In the genomic region with DNA sequence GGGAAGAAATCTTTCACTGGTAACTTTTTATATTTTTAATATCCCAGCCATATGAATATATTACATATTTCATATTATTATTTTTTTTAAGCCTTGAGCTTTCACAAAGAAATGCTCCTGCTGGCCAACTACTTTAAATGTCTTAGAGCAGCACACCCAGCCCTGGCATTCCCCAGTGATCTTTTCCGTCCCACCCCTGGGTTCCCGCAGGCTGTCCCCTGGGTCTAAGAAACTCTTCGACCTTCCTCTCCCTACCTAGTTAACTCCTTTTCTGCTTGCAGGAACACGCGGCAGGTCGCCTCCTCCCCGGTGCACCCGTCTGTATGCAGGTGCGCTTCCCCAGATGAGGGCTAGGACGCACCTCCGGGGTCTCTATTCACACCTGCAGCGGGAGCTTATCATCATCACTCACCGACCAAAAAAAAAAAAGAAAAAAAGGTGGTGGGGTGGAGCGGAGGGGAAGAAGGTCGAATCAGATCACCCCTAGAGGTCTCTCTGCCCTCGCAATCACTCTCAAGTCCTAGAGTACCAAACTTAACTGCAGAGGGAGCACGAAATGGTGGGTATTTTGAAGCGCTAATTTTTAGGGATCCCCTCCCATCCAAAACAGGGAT, we compare ENCODE assay signal across 9 cellular contexts. TPM values are rescaled to one million over a fixed set of nuclear protein-coding genes. Genes with fewer than 3 reads are reported as not detected.
DNase-seq lines count a peak whose midpoint lies in the region; ATAC-seq and TF ChIP-seq lines count a peak whose summit lies in the region.
"Had no signal": no experiment of that assay in that cellular context is flagged by ENCODE, and none has a peak within 500 bp of the region (broad histone marks: within the 10 kb centered on the region; RNA-seq: fewer than 3 reads in every experiment).

No MANE protein-coding gene starts in this region.

- H3K4me1 ChIP-seq in upper lobe of right lung: peaks cover 8% of the 10 kb centered on the region

- CTCF ChIA-PET in WTC11 (lab: Charles Lee): interaction anchor here (0.6 to 1.7 kb wide), 26 partner anchors 9 to 468 kb away, joined by 3 to 11 read pairs (median 5); no protein-coding TSS in a partner anchor

- peaks cover 27% of the 10 kb centered on the region for H3K36me3 Mint-ChIP-seq in WTC11
- H3K36me3 Mint-ChIP-seq in natural killer cell: peaks cover 6% of the 10 kb centered on the region

- peak overlapping the region; percentile 77 for H3K4me3 ChIP-seq in AG10803 (ENCODE audit: low read length)
- H3K4me3 ChIP-seq in epithelial cell of proximal tubule (ENCODE audit: low read depth, low read length): peak overlapping the region; percentile 99
- H3K4me3 ChIP-seq in upper lobe of right lung: peak overlapping the region; percentile 96

- H3K9me3 Mint-ChIP-seq in WTC11: no peaks in the 10 kb centered on the region
- no peaks in the 10 kb centered on the region for H3K9me3 Mint-ChIP-seq in natural killer cell

- H3K36me3 ChIP-seq in upper lobe of right lung: peaks cover 6% of the 10 kb centered on the region

- peak; percentile 34 for ATAC-seq in GM18499 (IDR thresholded peaks at IDR 0.05; ENCODE audit: insufficient read depth, unreplicated experiment)
- peak; percentile 46 for ATAC-seq in HG02870 (IDR thresholded peaks at IDR 0.05; ENCODE audit: unreplicated experiment)
- ATAC-seq in WTC11: peak; percentile 43
- peak; percentile 65 to 83 (median 73) for ATAC-seq in natural killer cell
- ATAC-seq in upper lobe of right lung: peak; percentile 50

- peak overlapping the region; percentile 87 for H3K27ac ChIP-seq in upper lobe of right lung

- H3K4me1 Mint-ChIP-seq in WTC11: peaks cover 27% of the 10 kb centered on the region
- peaks cover 30 to 35% of the 10 kb centered on the region in 2 donors for H3K4me1 Mint-ChIP-seq in natural killer cell

- intact Hi-C loops in natural killer cell (cut with micrococcal nuclease) (loop anchor here (2.0 kb wide), 2 partner anchors 30 to 58 kb away; a partner anchor contains a TSS), upper lobe of right lung (cut with DNase I) (no loop called here)

- no peaks in the 10 kb centered on the region for H3K9me3 ChIP-seq in upper lobe of right lung

- POLR2A ChIA-PET in WTC11 (lab: Charles Lee): interaction anchor here (0.6 to 2.0 kb wide), 12 partner anchors 14 to 1254 kb away, joined by 3 to 5 read pairs (median 3); no protein-coding TSS in a partner anchor

- peak; percentile 38 for DNase-seq in AG10803 (ENCODE audit: low read depth)
- DNase-seq in NCI-H1694 (lab: John Stamatoyannopoulos, UW): peak; percentile 20
- peak; percentile 73 for DNase-seq in WTC11 (ENCODE audit: low spot score)
- DNase-seq in epithelial cell of proximal tubule (ENCODE audit: low read depth): no peak
- DNase-seq in natural killer cell: peak; percentile 22
- DNase-seq in upper lobe of right lung: no peak

- no peaks in the 10 kb centered on the region for H3K27me3 Mint-ChIP-seq in WTC11 (ENCODE audit: low read depth)
- no peaks in the 10 kb centered on the region for H3K27me3 Mint-ChIP-seq in natural killer cell (ENCODE audit: low read depth in 2 of 2)

- H3K4me3 Mint-ChIP-seq in WTC11: peak overlapping the region; percentile 89
- peak overlapping the region; percentile 92 for H3K4me3 Mint-ChIP-seq in natural killer cell

- TF ChIP-seq CTCF in AG10803 (conservative IDR thresholded peaks at IDR 0.05; ENCODE audit: low read length) (peak; percentile 39), WTC11 (IDR thresholded peaks at IDR 0.05) (no peak), epithelial cell of proximal tubule (conservative IDR thresholded peaks at IDR 0.05; ENCODE audit: low read depth, low read length) (no peak), natural killer cell (IDR thresholded peaks at IDR 0.05) (peak; percentile 27), upper lobe of right lung (IDR thresholded peaks at IDR 0.05) (no peak)

- H3K27me3 ChIP-seq in upper lobe of right lung: no peaks in the 10 kb centered on the region

- H3K27ac Mint-ChIP-seq in WTC11 (peak overlapping the region; percentile 96), natural killer cell (peak overlapping the region; percentile 89 to 90)

TF ChIP-seq in WTC11, 78 proteins besides CTCF, POLR2A, EP300 and RAD21:
- TF ChIP-seq ESRRA (CRISPR knock-in tag; IDR thresholded peaks at IDR 0.05; ENCODE audit: borderline replicate concordance) (no peak), MYBL2 (CRISPR knock-in tag; IDR thresholded peaks at IDR 0.05) (no peak), NR1H2 (CRISPR knock-in tag; IDR thresholded peaks at IDR 0.05) (no peak), ZNF671 (CRISPR knock-in tag; IDR thresholded peaks at IDR 0.05) (no peak), GTF2I (CRISPR knock-in tag; conservative IDR thresholded peaks at IDR 0.05) (no peak), MXD4 (CRISPR knock-in tag; IDR thresholded peaks at IDR 0.05; ENCODE audit: borderline replicate concordance) (no peak)
- TF ChIP-seq, protein P1, sequence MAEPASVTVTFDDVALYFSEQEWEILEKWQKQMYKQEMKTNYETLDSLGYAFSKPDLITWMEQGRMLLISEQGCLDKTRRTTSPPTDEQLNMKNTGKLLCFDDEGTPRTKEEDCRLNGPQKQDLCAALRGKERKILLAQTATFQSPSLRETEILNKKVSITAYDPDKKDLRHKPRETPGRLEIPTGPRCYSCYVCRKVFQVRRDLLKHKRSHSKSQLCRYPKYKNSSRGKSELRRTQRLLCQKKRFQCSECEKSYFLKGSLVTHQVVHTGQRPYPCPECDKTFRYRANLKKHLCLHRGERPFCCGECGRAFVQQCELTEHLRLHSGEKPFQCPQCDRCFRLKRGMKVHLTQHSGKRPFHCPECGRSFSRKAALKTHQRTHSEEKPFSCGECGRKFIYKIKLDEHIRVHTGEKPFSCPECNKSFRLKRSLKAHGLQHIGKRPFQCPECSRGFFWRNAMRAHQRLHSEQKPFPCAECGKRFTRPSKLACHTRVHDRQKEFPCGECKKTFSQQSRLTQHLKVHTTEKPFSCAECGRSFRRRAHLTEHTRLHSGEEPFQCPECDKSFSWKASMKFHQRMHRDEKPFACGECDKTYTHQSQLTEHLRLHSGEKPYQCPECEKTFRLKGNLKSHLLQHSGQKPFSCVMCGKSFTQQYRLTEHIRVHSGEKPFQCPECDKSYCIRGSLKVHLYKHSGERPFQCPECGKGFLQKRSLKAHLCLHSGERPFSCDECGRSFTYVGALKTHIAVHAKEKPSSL (CRISPR knock-in tag; conservative IDR thresholded peaks at IDR 0.05): no peak
- TF ChIP-seq, protein P2, sequence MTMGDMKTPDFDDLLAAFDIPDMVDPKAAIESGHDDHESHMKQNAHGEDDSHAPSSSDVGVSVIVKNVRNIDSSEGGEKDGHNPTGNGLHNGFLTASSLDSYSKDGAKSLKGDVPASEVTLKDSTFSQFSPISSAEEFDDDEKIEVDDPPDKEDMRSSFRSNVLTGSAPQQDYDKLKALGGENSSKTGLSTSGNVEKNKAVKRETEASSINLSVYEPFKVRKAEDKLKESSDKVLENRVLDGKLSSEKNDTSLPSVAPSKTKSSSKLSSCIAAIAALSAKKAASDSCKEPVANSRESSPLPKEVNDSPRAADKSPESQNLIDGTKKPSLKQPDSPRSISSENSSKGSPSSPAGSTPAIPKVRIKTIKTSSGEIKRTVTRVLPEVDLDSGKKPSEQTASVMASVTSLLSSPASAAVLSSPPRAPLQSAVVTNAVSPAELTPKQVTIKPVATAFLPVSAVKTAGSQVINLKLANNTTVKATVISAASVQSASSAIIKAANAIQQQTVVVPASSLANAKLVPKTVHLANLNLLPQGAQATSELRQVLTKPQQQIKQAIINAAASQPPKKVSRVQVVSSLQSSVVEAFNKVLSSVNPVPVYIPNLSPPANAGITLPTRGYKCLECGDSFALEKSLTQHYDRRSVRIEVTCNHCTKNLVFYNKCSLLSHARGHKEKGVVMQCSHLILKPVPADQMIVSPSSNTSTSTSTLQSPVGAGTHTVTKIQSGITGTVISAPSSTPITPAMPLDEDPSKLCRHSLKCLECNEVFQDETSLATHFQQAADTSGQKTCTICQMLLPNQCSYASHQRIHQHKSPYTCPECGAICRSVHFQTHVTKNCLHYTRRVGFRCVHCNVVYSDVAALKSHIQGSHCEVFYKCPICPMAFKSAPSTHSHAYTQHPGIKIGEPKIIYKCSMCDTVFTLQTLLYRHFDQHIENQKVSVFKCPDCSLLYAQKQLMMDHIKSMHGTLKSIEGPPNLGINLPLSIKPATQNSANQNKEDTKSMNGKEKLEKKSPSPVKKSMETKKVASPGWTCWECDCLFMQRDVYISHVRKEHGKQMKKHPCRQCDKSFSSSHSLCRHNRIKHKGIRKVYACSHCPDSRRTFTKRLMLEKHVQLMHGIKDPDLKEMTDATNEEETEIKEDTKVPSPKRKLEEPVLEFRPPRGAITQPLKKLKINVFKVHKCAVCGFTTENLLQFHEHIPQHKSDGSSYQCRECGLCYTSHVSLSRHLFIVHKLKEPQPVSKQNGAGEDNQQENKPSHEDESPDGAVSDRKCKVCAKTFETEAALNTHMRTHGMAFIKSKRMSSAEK (CRISPR knock-in tag; IDR thresholded peaks at IDR 0.05; ENCODE audit: borderline replicate concordance): no peak
- TF ChIP-seq, protein P3, sequence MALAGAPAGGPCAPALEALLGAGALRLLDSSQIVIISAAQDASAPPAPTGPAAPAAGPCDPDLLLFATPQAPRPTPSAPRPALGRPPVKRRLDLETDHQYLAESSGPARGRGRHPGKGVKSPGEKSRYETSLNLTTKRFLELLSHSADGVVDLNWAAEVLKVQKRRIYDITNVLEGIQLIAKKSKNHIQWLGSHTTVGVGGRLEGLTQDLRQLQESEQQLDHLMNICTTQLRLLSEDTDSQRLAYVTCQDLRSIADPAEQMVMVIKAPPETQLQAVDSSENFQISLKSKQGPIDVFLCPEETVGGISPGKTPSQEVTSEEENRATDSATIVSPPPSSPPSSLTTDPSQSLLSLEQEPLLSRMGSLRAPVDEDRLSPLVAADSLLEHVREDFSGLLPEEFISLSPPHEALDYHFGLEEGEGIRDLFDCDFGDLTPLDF (CRISPR knock-in tag; IDR thresholded peaks at IDR 0.05): no peak

RNA-seq across cellular contexts. Expression of a gene that starts 0.7 kb away (rescaled TPM):
- total RNA-seq in WTC11 (2021): 35.7 to 41.2 TPM (median 39.5 TPM) in 3 replicates
- 10.4 and 12.4 TPM in 2 replicates for total RNA-seq in epithelial cell of proximal tubule
- 10 to 100 TPM; 16.6 to 21.0 (median 20.3) TPM for total RNA-seq in natural killer cell
- total RNA-seq in upper lobe of right lung: 22.6 TPM

RNA-seq across cellular contexts. Expression of a gene that starts 38.6 kb away (rescaled TPM):
- total RNA-seq in WTC11 (2021) (0.48 to 0.96 TPM (median 0.85 TPM) in 3 replicates), epithelial cell of proximal tubule (not detected in 2 replicates), natural killer cell (under 1 TPM in 1 of 3 donors, not detected in 2; 0.75 TPM), upper lobe of right lung (4.5 TPM)
- total RNA-seq: activated CD8-positive, alpha-beta memory T cell treated with anti-CD3 and anti-CD28 coated beads for 36 hours had no signal

RNA-seq across cellular contexts. Expression of a gene that starts 57.8 kb away (rescaled TPM):
- total RNA-seq in WTC11 (2021) (78.4 to 93.6 TPM (median 86.3 TPM) in 3 replicates), epithelial cell of proximal tubule (71.7 and 79.6 TPM in 2 replicates), natural killer cell (100 to 1,000 TPM; 105 to 149 (median 130) TPM), upper lobe of right lung (216 TPM)

Comparison
In these comparisons a context has a peak if more than half of its experiments do, and no peak if none do; other contexts are left out.
1. DNase-seq: peak in AG10803 (single experiment), NCI-H1694 (single experiment), WTC11 (single experiment) and natural killer cell (single experiment); none in epithelial cell of proximal tubule (single experiment) and upper lobe of right lung (single experiment).
2. CTCF ChIP-seq: peak in AG10803 (single experiment) and natural killer cell (single experiment); none in WTC11 (single experiment), epithelial cell of proximal tubule (single experiment) and upper lobe of right lung (single experiment).
3. Peak in every context shown above with its lines, with median percentiles within 50 percentile points of each other: H3K4me3 ChIP-seq and ATAC-seq.